Comparison of ENCODE assay signal across 38 cellular contexts in the genomic region with DNA sequence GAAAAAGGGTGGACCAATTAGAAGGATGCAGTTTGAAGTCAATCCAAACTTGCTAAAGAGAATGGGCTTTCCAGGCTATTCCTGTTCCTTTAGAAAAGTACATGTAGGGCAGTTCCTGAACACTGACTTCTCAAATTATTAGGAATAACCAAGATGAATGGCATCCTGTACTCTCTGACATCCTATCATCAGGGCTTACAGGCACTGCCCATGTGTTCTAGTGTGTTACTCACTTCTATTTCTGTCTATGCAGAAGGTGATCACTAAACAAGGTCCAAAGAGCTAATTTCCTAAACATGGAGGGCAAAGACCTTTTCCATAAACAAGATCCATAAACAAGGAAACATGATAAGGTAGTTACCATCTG. TPM values are rescaled to one million over a fixed set of nuclear protein-coding genes. Genes with fewer than 3 reads are reported as not detected.
"Had no signal": no experiment of that assay in that cellular context is flagged by ENCODE, and none has a peak within 500 bp of the region (broad histone marks: within the 10 kb centered on the region; RNA-seq: fewer than 3 reads in every experiment).

No MANE protein-coding gene starts in this region.

- H3K27me3 Mint-ChIP-seq: activated CD4-positive, alpha-beta memory T cell treated with anti-CD3 and anti-CD28 coated beads for 36 hours; activated CD4-positive, alpha-beta T cell treated with anti-CD3 and anti-CD28 coated beads, Interleukin-2, amount 10 ng/mL, durations not matched to agents 24 days and 14 days; activated CD8-positive, alpha-beta T cell treated with anti-CD3 and anti-CD28 coated beads for 36 hours; activated naive CD8-positive, alpha-beta T cell treated with anti-CD3 and anti-CD28 coated beads for 36 hours; activated T-helper 17 cell treated with anti-CD3 and anti-CD28 coated beads, Interleukin-2, amount 50 U/mL, for 72 hours; brain had no signal

- H3K9me3 Mint-ChIP-seq: activated CD8-positive, alpha-beta T cell treated with anti-CD3 and anti-CD28 coated beads for 36 hours; activated naive CD4-positive, alpha-beta T cell treated with anti-CD3 and anti-CD28 coated beads for 36 hours; activated T-cell treated with anti-CD3 and anti-CD28 coated beads, Interleukin-2, amount 50 U/mL, for 4 hours; activated T-helper 17 cell treated with anti-CD3 and anti-CD28 coated beads, Interleukin-2, amount 50 U/mL, for 72 hours; T-helper 1 cell treated with Interleukin-12 subunit alpha and Interleukin-12 subunit beta and Interleukin-4 antibody, amounts not matched to agents 30 μg/mL and 1 μg/mL, for 36 hours; T-helper 2 cell treated with Interferon-gamma antibody and Interleukin-4, amounts not matched to agents 5 μg/mL and 100 μg/mL, for 36 hours had no signal

- H3K36me3 ChIP-seq: ascending aorta, breast epithelium had no signal

- FAIRE-seq: TTC549 had no signal

- H3K27ac Mint-ChIP-seq: activated B cell treated with CpG ODN at 0.5 μM for 24 hours; activated CD4-positive, alpha-beta memory T cell treated with anti-CD3 and anti-CD28 coated beads for 36 hours; activated CD4-positive, alpha-beta T cell treated with anti-CD3 and anti-CD28 coated beads, Interleukin-2, amount 10 ng/mL, durations not matched to agents 24 days and 14 days; activated CD8-positive, alpha-beta T cell treated with anti-CD3 and anti-CD28 coated beads for 36 hours; activated naive CD4-positive, alpha-beta T cell treated with anti-CD3 and anti-CD28 coated beads for 36 hours; activated naive CD4-positive, alpha-beta T cell treated with anti-CD3 and anti-CD28 coated beads, Interleukin-2, amount 50 U/mL, for 72 hours; activated naive CD8-positive, alpha-beta T cell treated with anti-CD3 and anti-CD28 coated beads for 36 hours; activated T-cell treated with anti-CD3 and anti-CD28 coated beads, Interleukin-2, amount 50 U/mL, for 72 hours; activated T-helper 1 cell treated with anti-CD3 and anti-CD28 coated beads, Interleukin-12 subunit alpha, Interleukin-12 subunit beta, Interleukin-2, Interleukin-4 antibody, amounts not matched to agents 30 ng/mL and 10 ng/mL and 1 ng/mL, durations not matched to agents 14 hours and 24 hours and 36 hours; activated T-helper 17 cell treated with anti-CD3 and anti-CD28 coated beads, Interleukin-2, amount 50 U/mL, for 72 hours; brain; T-helper 1 cell treated with Interleukin-12 subunit alpha and Interleukin-12 subunit beta and Interleukin-4 antibody, amounts not matched to agents 30 μg/mL and 1 μg/mL, for 36 hours; T-helper 2 cell treated with Interferon-gamma antibody and Interleukin-4, amounts not matched to agents 5 μg/mL and 100 μg/mL, for 36 hours had no signal

- H3K4me1 Mint-ChIP-seq: activated B cell treated with CpG ODN at 0.5 μM for 24 hours; activated CD4-positive, alpha-beta T cell treated with anti-CD3 and anti-CD28 coated beads, Interleukin-2, amount 10 ng/mL, durations not matched to agents 24 days and 14 days; activated naive CD8-positive, alpha-beta T cell treated with anti-CD3 and anti-CD28 coated beads for 36 hours; activated T-helper 17 cell treated with anti-CD3 and anti-CD28 coated beads, Interleukin-2, amount 50 U/mL, for 72 hours had no signal

- H3K4me1 ChIP-seq: ascending aorta, breast epithelium had no signal

- H3K27me3 ChIP-seq: ascending aorta had no signal

- H3K4me3 ChIP-seq: ascending aorta, breast epithelium had no signal

- H3K4me3 Mint-ChIP-seq: activated B cell treated with CpG ODN at 0.5 μM for 24 hours; activated CD4-positive, alpha-beta memory T cell treated with anti-CD3 and anti-CD28 coated beads for 36 hours; activated CD4-positive, alpha-beta T cell treated with anti-CD3 and anti-CD28 coated beads, Interleukin-2, amount 10 ng/mL, durations not matched to agents 24 days and 14 days; activated CD8-positive, alpha-beta T cell treated with anti-CD3 and anti-CD28 coated beads for 36 hours; activated naive CD4-positive, alpha-beta T cell treated with anti-CD3 and anti-CD28 coated beads for 36 hours; activated naive CD8-positive, alpha-beta T cell treated with anti-CD3 and anti-CD28 coated beads for 36 hours; activated T-cell treated with anti-CD3 and anti-CD28 coated beads, Interleukin-2, amount 50 U/mL, for 4 hours; activated T-cell treated with anti-CD3 and anti-CD28 coated beads, Interleukin-2, amount 50 U/mL, for 72 hours; activated T-helper 1 cell treated with anti-CD3 and anti-CD28 coated beads, Interleukin-12 subunit alpha, Interleukin-12 subunit beta, Interleukin-2, Interleukin-4 antibody, amounts not matched to agents 30 ng/mL and 10 ng/mL and 1 ng/mL, durations not matched to agents 14 hours and 24 hours and 36 hours; activated T-helper 17 cell treated with anti-CD3 and anti-CD28 coated beads, Interleukin-2, amount 50 U/mL, for 72 hours; brain; T-helper 1 cell treated with Interleukin-12 subunit alpha and Interleukin-12 subunit beta and Interleukin-4 antibody, amounts not matched to agents 30 μg/mL and 1 μg/mL, for 36 hours; T-helper 2 cell treated with Interferon-gamma antibody and Interleukin-4, amounts not matched to agents 5 μg/mL and 100 μg/mL, for 36 hours had no signal

- H3K36me3 Mint-ChIP-seq: brain had no signal

- ATAC-seq: activated CD8-positive, alpha-beta T cell treated with anti-CD3 and anti-CD28 coated beads for 36 hours; activated naive CD4-positive, alpha-beta T cell treated with anti-CD3 and anti-CD28 coated beads, Interleukin-2, amount 50 U/mL, for 72 hours; activated T-cell treated with anti-CD3 and anti-CD28 coated beads, Interleukin-2, amount 50 U/mL, for 4 hours; activated T-cell treated with anti-CD3 and anti-CD28 coated beads, Interleukin-2, amount 50 U/mL, for 72 hours; activated T-helper 17 cell treated with anti-CD3 and anti-CD28 coated beads, Interleukin-2, amount 50 U/mL, for 72 hours had no signal

- H3K9me3 ChIP-seq: ascending aorta had no signal

- H3K27ac ChIP-seq: ascending aorta, breast epithelium, VCaP had no signal

- DNase-seq: activated B cell treated with CpG ODN at 0.5 μM for 24 hours; activated CD4-positive, alpha-beta memory T cell treated with anti-CD3 and anti-CD28 coated beads for 36 hours; activated CD4-positive, alpha-beta T cell treated with anti-CD3 and anti-CD28 coated beads for 4 hours; activated CD4-positive, alpha-beta T cell treated with anti-CD3 and anti-CD28 coated beads, Interleukin-2, amount 10 ng/mL, durations not matched to agents 24 days and 14 days; activated CD4-positive, alpha-beta T cell treated with anti-CD3 and anti-CD28 coated beads, Interleukin-2, amount 50 U/mL, for 1 hour; activated CD4-positive, alpha-beta T cell treated with anti-CD3 and anti-CD28 coated beads, Interleukin-2, amount 50 U/mL, for 4 hours; activated CD4-positive, CD25-positive, alpha-beta regulatory T cell treated with anti-CD3 and anti-CD28 coated beads, Interleukin-2, amount 50 U/mL, for 72 hours; activated CD8-positive, alpha-beta memory T cell treated with anti-CD3 and anti-CD28 coated beads, Interleukin-2, amount 50 U/mL, for 4 hours; activated CD8-positive, alpha-beta T cell treated with anti-CD3 and anti-CD28 coated beads for 36 hours; activated effector memory CD4-positive, alpha-beta T cell treated with anti-CD3 and anti-CD28 coated beads, Interleukin-2, amount 50 U/mL, for 16 hours; activated gamma-delta T cell treated with Interleukin-2 at 50 U/mL for 16 hours; activated naive CD4-positive, alpha-beta T cell; activated naive CD4-positive, alpha-beta T cell treated with anti-CD3 and anti-CD28 coated beads for 36 hours; activated naive CD4-positive, alpha-beta T cell treated with anti-CD3 and anti-CD28 coated beads, Interleukin-2, amount 50 U/mL, for 16 hours; activated naive CD8-positive, alpha-beta T cell treated with anti-CD3 and anti-CD28 coated beads for 36 hours; activated T-cell treated with anti-CD3 and anti-CD28 coated beads for 4 hours; activated T-cell treated with anti-CD3 and anti-CD28 coated beads, Interleukin-2, amount 50 U/mL, for 1 hour; activated T-cell treated with anti-CD3 and anti-CD28 coated beads, Interleukin-2, amount 50 U/mL, for 4 hours; activated T-cell treated with anti-CD3 and anti-CD28 coated beads, Interleukin-2, amount 50 U/mL, for 72 hours; amygdala; anterior cingulate cortex; central memory CD4-positive, alpha-beta T cell; SW 1271; T-helper 1 cell; T-helper 2 cell; T-helper 9 cell had no signal

RNA-seq across cellular contexts. Expression of gene AWAT2, which starts 53.7 kb away (rescaled TPM):
- total RNA-seq: activated B cell treated with CpG ODN at 0.5 μM for 24 hours; activated CD4-positive, alpha-beta memory T cell treated with anti-CD3 and anti-CD28 coated beads for 36 hours; activated CD4-positive, alpha-beta T cell treated with anti-CD3 and anti-CD28 coated beads, Interleukin-2, amount 10 ng/mL, durations not matched to agents 24 days and 14 days; activated CD8-positive, alpha-beta memory T cell treated with anti-CD3 and anti-CD28 coated beads for 36 hours; activated CD8-positive, alpha-beta T cell treated with anti-CD3 and anti-CD28 coated beads for 36 hours; activated naive CD4-positive, alpha-beta T cell treated with anti-CD3 and anti-CD28 coated beads for 36 hours; activated naive CD8-positive, alpha-beta T cell treated with anti-CD3 and anti-CD28 coated beads for 36 hours; activated T-cell treated with anti-CD3 and anti-CD28 coated beads, Interleukin-2, amount 50 U/mL, for 4 hours; activated T-cell treated with anti-CD3 and anti-CD28 coated beads, Interleukin-2, amount 50 U/mL, for 72 hours; activated T-helper 1 cell treated with anti-CD3 and anti-CD28 coated beads, Interleukin-12 subunit alpha, Interleukin-12 subunit beta, Interleukin-2, Interleukin-4 antibody, amounts not matched to agents 30 ng/mL and 10 ng/mL and 1 ng/mL, durations not matched to agents 14 hours and 24 hours and 36 hours; activated T-helper 17 cell treated with anti-CD3 and anti-CD28 coated beads, Interleukin-2, amount 50 U/mL, for 72 hours; ascending aorta; breast epithelium; cardiac septum had no signal
